ENCODE assay signal across 10 cellular contexts in genomic region chr3:137771401-137772230, GRCh38. TPM values are rescaled to one million over a fixed set of nuclear protein-coding genes. Genes with fewer than 3 reads are reported as not detected.
DNase-seq lines count a peak whose midpoint lies in the region; ATAC-seq and TF ChIP-seq lines count a peak whose summit lies in the region.
"Had no signal": no experiment of that assay in that cellular context is flagged by ENCODE, and none has a peak within 500 bp of the region (broad histone marks: within the 10 kb centered on the region; RNA-seq: fewer than 3 reads in every experiment).

No MANE protein-coding gene starts in this region.

- peak overlapping the region; percentile 64 for H3K4me3 Mint-ChIP-seq in osteocyte (ENCODE audit: unreplicated experiment)

- H3K27ac ChIP-seq in BLaER1, result no peak overlapping the region
- H3K27ac ChIP-seq in HUES48 (ENCODE audit: low read depth, low read length), result no peak overlapping the region
- no peak overlapping the region for H3K27ac ChIP-seq in esophagus muscularis mucosa (replicated peaks in 1 of 4)

- TF ChIP-seq POLR2A in esophagus muscularis mucosa (IDR thresholded peaks at IDR 0.05; ENCODE audit: low read depth), result no peak

- H3K4me1 ChIP-seq in BLaER1, result no peaks in the 10 kb centered on the region
- peaks cover 63% of the 10 kb centered on the region for H3K4me1 ChIP-seq in HUES48 (ENCODE audit: control insufficient read depth, insufficient read depth, low read length)
- peaks cover 24 to 52% (median 45%) of the 10 kb centered on the region in 4 donors for H3K4me1 ChIP-seq in esophagus muscularis mucosa

- H3K4me2 ChIP-seq in BLaER1, result no peak overlapping the region

- DNase-seq in esophagus muscularis mucosa (ENCODE audit: extremely low spot score) (no peak), osteocyte (ENCODE audit: extremely low spot score, unreplicated experiment) (no peak), A172 (ENCODE audit: low spot score) (no peak), left colon (no peak)
- DNase-seq: DMS79, NCI-H2107 had no signal

- H3K36me3 ChIP-seq in BLaER1 (no peaks in the 10 kb centered on the region), HUES48 (ENCODE audit: control insufficient read depth, insufficient read depth, low read length) (no peaks in the 10 kb centered on the region), esophagus muscularis mucosa (no peaks in the 10 kb centered on the region)

- peaks cover 93% of the 10 kb centered on the region for H3K27me3 Mint-ChIP-seq in osteocyte (ENCODE audit: unreplicated experiment)

- H3K4me1 Mint-ChIP-seq in osteocyte (ENCODE audit: unreplicated experiment), result peaks cover 44% of the 10 kb centered on the region

- ATAC-seq in HG03442 (IDR thresholded peaks at IDR 0.05; ENCODE audit: unreplicated experiment), result no peak
- ATAC-seq in left colon, result no peak
- no peak for ATAC-seq in HG02885 (IDR thresholded peaks at IDR 0.05; ENCODE audit: poor library complexity, unreplicated experiment)

- WGBS in esophagus muscularis mucosa, result 3% methylated on average over 29 of the region's 53 CpGs

- H3K9me3 Mint-ChIP-seq in osteocyte (ENCODE audit: unreplicated experiment), result no peaks in the 10 kb centered on the region

- H3K27me3 ChIP-seq in BLaER1 (peaks cover 71% of the 10 kb centered on the region), HUES48 (ENCODE audit: control insufficient read depth, insufficient read depth, low read length) (peaks cover 100% of the 10 kb centered on the region), esophagus muscularis mucosa (peaks cover 0 to 90% (median 60%) of the 10 kb centered on the region in 4 donors)

- H3K4me3 ChIP-seq in BLaER1 (0 out of 2 replicates have a peak overlapping the region, but pooled peaks have one; percentile 4), HUES48 (ENCODE audit: low read depth, low read length) (peak overlapping the region; percentile 47), esophagus muscularis mucosa (peak overlapping the region; percentile 34 to 46 (median 40))

- no peak overlapping the region for H3K27ac Mint-ChIP-seq in osteocyte (ENCODE audit: unreplicated experiment)

- H3K36me3 Mint-ChIP-seq in osteocyte (ENCODE audit: unreplicated experiment), result peaks cover 2% of the 10 kb centered on the region

- intact Hi-C loops in esophagus muscularis mucosa (cut with DNase I), result no loop called here
- intact Hi-C loops in left colon (cut with DNase I, micrococcal nuclease), result no loop called here

- no peak for TF ChIP-seq EP300 in esophagus muscularis mucosa (IDR thresholded peaks at IDR 0.05)

- H3K9ac ChIP-seq in BLaER1 (no peak overlapping the region), HUES48 (ENCODE audit: low read depth, low read length) (no peak overlapping the region)

- H3K9me3 ChIP-seq in BLaER1, result peaks cover 61% of the 10 kb centered on the region
- H3K9me3 ChIP-seq in HUES48 (ENCODE audit: control insufficient read depth, insufficient read depth, low read length), result no peaks in the 10 kb centered on the region
- no peaks in the 10 kb centered on the region for H3K9me3 ChIP-seq in esophagus muscularis mucosa

- H4K20me1 ChIP-seq in BLaER1, result no peaks in the 10 kb centered on the region

- TF ChIP-seq CTCF in esophagus muscularis mucosa (IDR thresholded peaks at IDR 0.05) (no peak), osteocyte (IDR thresholded peaks at IDR 0.05) (no peak)

RNA-seq across cellular contexts. Expression of gene SOX14, which starts 7.5 kb away (rescaled TPM):
- not detected for total RNA-seq in esophagus muscularis mucosa
- not detected in 2 replicates for total RNA-seq in osteocyte
- not detected in 2 replicates for total RNA-seq in A172 (2014; rRNA removed; shearing (Covaris generic))
- not detected for total RNA-seq in left colon
